Comparison of ENCODE assay signal across 14 cellular contexts in the genomic region with DNA sequence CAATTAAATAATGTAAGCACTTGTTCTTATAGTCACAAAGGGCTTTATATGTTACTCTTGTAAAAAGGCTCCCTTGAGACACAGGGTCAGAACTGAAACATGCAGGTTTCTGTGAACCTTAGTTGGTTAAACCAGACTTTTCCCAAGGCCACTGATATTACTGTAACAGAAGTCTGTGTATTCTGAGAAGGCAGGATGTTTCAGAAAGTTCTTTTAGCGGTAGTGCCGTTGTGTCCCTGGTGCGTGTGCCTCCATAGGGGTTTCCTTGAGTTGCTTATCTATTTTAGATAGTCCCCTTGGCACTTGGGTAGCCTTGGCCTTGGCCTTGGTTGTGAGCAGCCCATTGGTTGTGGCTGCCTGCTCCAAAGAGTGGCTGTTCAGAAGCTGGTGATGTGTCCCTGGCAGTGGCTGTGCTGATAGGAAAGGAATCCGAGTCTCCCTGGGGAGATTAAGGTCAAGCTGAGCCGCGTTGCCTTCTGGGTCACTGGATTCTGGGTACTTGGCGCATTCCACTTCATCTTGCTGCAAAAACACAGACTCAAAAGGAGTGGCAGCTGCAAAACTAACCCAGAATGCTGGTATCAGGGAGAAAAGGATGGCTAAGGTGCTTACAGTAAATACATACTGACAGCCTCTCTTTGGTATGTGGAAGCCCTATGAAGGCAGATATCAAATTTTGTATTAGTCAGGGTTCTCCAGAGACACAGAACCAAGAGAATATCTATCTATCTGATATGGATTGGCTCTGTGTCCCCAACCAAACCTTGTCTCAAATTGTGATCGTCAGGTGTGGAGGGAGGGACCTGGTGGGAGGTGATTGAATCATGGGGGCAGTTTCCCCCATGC.
DNase-seq lines count a peak whose midpoint lies in the region; ATAC-seq and TF ChIP-seq lines count a peak whose summit lies in the region.
"Had no signal": no experiment of that assay in that cellular context is flagged by ENCODE, and none has a peak within 500 bp of the region (broad histone marks: within the 10 kb centered on the region; RNA-seq: fewer than 3 reads in every experiment).

No MANE protein-coding gene starts in this region.

- peak overlapping the region in 11 of 12 donors; percentile 25 to 87 (median 62) for H3K27ac ChIP-seq in heart left ventricle
- H3K27ac ChIP-seq: tibial nerve had no signal

- DNase-seq in GM06990 (ENCODE audit: extremely low read depth, insufficient read length) (peak; percentile 60), heart left ventricle (peak; percentile 72 to 91 (median 75)), occipital lobe (lab: John Stamatoyannopoulos, UW) (no peak), HEK293T (ENCODE audit: extremely low spot score) (no peak), KG1 (lab: John Stamatoyannopoulos, UW) (no peak)
- no peak for DNase-seq in activated CD4-positive, alpha-beta T cell treated with anti-CD3 and anti-CD28 coated beads, Interleukin-2, amount 50 U/mL, for 1 hour
- DNase-seq: activated CD4-positive, alpha-beta T cell treated with anti-CD3 and anti-CD28 coated beads for 36 hours; caudate nucleus; NCI-H1105; SK-N-SH had no signal

- H3K4me3 ChIP-seq in GM06990 (replicated peaks; ENCODE audit: low read depth, low read length) (no peak overlapping the region), heart left ventricle (no peak overlapping the region)
- H3K4me3 ChIP-seq: tibial nerve had no signal

- TF ChIP-seq CTCF in GM06990 (IDR thresholded peaks at IDR 0.05; ENCODE audit: insufficient read depth, low read length, poor library complexity, severe bottlenecking) (no peak), heart left ventricle (IDR thresholded peaks at IDR 0.05) (no peak)

- H3K36me3 ChIP-seq in GM06990 (ENCODE audit: control insufficient read depth, insufficient read depth, low read length): no peaks in the 10 kb centered on the region
- no peaks in the 10 kb centered on the region for H3K36me3 ChIP-seq in heart left ventricle
- H3K36me3 ChIP-seq: tibial nerve had no signal

- no peak for TF ChIP-seq POLR2A in heart left ventricle (IDR thresholded peaks at IDR 0.05)

- H3K9me3 ChIP-seq in heart left ventricle: no peaks in the 10 kb centered on the region
- H3K9me3 ChIP-seq: SK-N-SH had no signal

- WGBS in heart left ventricle, 4 donors: 16 to 28% (median 19%) methylated on average over 8 of the region's 8 CpGs

- POLR2A ChIA-PET in HEK293T (lab: Yijun Ruan, JAX): interaction anchor here (0.6 kb wide), 1 partner anchor 102 kb away, joined by 3 read pairs; no protein-coding TSS in a partner anchor

- CTCF ChIA-PET in HEK293T (lab: Yijun Ruan, JAX): interaction anchor here (0.6 kb wide), 1 partner anchor 321 kb away, joined by 3 read pairs; no protein-coding TSS in a partner anchor

- H3K4me1 ChIP-seq in heart left ventricle: peaks cover 0 to 59% (median 17%) of the 10 kb centered on the region in 12 donors
- H3K4me1 ChIP-seq: tibial nerve had no signal

- ATAC-seq in GM21390 (IDR thresholded peaks at IDR 0.05; ENCODE audit: unreplicated experiment) (peak; percentile 73), HG03432 (IDR thresholded peaks at IDR 0.05; ENCODE audit: unreplicated experiment) (peak; percentile 73), heart left ventricle (peak; percentile 96 to 97 (median 97))
- ATAC-seq: activated CD4-positive, alpha-beta T cell treated with anti-CD3 and anti-CD28 coated beads for 36 hours; HCT116 had no signal

- intact Hi-C loops in heart left ventricle (cut with DNase I): loop anchor here in 1 of 10 donors (5.0 kb wide), 1 partner anchor 70 kb away; the partner anchor contains the start of gene FHOD3

- H3K27me3 ChIP-seq in GM06990 (replicated peaks; ENCODE audit: control insufficient read depth, insufficient read depth, low read length): no peaks in the 10 kb centered on the region
- H3K27me3 ChIP-seq in heart left ventricle: peaks cover 0 to 2% (median 0%) of the 10 kb centered on the region in 9 donors
- H3K27me3 ChIP-seq: tibial nerve had no signal

TF ChIP-seq in HEK293T, 16 proteins besides CTCF, POLR2A, EP300 and RAD21:
- no peak for TF ChIP-seq HDGF (IDR thresholded peaks at IDR 0.05; ENCODE audit: borderline replicate concordance)

Comparison
In these comparisons a context has a peak if more than half of its experiments do, and no peak if none do; other contexts are left out.
1. DNase-seq: peak in GM06990 (single experiment) and heart left ventricle (5 of 5); none in activated CD4-positive, alpha-beta T cell treated with anti-CD3 and anti-CD28 coated beads, Interleukin-2, amount 50 U/mL, for 1 hour (single experiment), occipital lobe (single experiment), HEK293T (single experiment) and KG1 (single experiment).
2. Peak in every context shown above with its lines, with median percentiles within 50 percentile points of each other: ATAC-seq.